2 cellular contexts compared by ENCODE assay signal in the genomic region with DNA sequence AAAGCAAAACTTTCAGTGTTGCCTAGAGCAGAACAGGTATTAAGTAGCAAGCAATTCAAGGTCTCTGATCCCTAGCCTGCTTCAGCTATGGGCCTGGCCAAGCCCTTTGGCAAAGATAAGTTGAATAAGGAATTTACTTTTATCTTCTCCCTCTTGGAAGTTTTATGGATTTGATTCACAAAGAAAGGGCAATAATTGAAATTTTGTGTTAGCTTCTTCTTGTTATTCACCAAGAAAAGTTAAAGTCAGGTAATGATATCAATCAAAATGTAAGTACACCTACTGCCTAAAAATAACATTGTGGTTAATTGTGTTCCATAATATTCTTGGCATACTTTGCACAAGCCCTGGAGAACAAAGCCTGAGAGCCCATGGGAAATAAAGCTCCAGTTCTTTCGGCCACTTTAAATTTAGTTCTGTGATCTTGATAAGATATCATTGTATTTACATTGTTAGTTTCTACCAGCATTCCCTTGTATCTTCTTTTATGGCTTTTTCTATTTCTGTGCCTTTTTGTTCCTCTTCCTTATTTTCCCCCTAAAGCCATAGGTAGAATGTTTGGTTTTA.
TF ChIP-seq lines count a peak whose summit lies in the region.

No MANE protein-coding gene starts in this region.

TF ChIP-seq in HCT116, 20 proteins besides CTCF, POLR2A, EP300 and RAD21 (continued from another document):
- TF ChIP-seq, protein P1, sequence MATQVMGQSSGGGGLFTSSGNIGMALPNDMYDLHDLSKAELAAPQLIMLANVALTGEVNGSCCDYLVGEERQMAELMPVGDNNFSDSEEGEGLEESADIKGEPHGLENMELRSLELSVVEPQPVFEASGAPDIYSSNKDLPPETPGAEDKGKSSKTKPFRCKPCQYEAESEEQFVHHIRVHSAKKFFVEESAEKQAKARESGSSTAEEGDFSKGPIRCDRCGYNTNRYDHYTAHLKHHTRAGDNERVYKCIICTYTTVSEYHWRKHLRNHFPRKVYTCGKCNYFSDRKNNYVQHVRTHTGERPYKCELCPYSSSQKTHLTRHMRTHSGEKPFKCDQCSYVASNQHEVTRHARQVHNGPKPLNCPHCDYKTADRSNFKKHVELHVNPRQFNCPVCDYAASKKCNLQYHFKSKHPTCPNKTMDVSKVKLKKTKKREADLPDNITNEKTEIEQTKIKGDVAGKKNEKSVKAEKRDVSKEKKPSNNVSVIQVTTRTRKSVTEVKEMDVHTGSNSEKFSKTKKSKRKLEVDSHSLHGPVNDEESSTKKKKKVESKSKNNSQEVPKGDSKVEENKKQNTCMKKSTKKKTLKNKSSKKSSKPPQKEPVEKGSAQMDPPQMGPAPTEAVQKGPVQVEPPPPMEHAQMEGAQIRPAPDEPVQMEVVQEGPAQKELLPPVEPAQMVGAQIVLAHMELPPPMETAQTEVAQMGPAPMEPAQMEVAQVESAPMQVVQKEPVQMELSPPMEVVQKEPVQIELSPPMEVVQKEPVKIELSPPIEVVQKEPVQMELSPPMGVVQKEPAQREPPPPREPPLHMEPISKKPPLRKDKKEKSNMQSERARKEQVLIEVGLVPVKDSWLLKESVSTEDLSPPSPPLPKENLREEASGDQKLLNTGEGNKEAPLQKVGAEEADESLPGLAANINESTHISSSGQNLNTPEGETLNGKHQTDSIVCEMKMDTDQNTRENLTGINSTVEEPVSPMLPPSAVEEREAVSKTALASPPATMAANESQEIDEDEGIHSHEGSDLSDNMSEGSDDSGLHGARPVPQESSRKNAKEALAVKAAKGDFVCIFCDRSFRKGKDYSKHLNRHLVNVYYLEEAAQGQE (IDR thresholded peaks at IDR 0.05; ENCODE audit: low read depth): no peak
- 0 out of 2 replicates have a peak, but pooled peaks have one; percentile 16 for TF ChIP-seq SRF (IDR thresholded peaks at IDR 0.05; ENCODE audit: low read depth)
- TF ChIP-seq EZH2phosphoT487 (IDR thresholded peaks at IDR 0.05; ENCODE audit: borderline replicate concordance): no peak
- TF ChIP-seq EGR1 (IDR thresholded peaks at IDR 0.05; ENCODE audit: low read depth): no peak; the same call in 1 of the 2 replicates
- peak; percentile 87 for TF ChIP-seq TCF7L2 (IDR thresholded peaks at IDR 0.05; ENCODE audit: borderline replicate concordance, extremely low read depth, insufficient read depth, insufficient read length)

TF ChIP-seq in WTC11, 78 proteins besides CTCF, POLR2A, EP300 and RAD21 (continued from another document):
- TF ChIP-seq, protein P2, sequence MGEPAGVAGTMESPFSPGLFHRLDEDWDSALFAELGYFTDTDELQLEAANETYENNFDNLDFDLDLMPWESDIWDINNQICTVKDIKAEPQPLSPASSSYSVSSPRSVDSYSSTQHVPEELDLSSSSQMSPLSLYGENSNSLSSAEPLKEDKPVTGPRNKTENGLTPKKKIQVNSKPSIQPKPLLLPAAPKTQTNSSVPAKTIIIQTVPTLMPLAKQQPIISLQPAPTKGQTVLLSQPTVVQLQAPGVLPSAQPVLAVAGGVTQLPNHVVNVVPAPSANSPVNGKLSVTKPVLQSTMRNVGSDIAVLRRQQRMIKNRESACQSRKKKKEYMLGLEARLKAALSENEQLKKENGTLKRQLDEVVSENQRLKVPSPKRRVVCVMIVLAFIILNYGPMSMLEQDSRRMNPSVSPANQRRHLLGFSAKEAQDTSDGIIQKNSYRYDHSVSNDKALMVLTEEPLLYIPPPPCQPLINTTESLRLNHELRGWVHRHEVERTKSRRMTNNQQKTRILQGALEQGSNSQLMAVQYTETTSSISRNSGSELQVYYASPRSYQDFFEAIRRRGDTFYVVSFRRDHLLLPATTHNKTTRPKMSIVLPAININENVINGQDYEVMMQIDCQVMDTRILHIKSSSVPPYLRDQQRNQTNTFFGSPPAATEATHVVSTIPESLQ (CRISPR knock-in tag; IDR thresholded peaks at IDR 0.05): no peak
- TF ChIP-seq, protein P3, sequence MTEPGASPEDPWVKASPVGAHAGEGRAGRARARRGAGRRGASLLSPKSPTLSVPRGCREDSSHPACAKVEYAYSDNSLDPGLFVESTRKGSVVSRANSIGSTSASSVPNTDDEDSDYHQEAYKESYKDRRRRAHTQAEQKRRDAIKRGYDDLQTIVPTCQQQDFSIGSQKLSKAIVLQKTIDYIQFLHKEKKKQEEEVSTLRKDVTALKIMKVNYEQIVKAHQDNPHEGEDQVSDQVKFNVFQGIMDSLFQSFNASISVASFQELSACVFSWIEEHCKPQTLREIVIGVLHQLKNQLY (CRISPR knock-in tag; IDR thresholded peaks at IDR 0.05): no peak
- TF ChIP-seq, protein P4, sequence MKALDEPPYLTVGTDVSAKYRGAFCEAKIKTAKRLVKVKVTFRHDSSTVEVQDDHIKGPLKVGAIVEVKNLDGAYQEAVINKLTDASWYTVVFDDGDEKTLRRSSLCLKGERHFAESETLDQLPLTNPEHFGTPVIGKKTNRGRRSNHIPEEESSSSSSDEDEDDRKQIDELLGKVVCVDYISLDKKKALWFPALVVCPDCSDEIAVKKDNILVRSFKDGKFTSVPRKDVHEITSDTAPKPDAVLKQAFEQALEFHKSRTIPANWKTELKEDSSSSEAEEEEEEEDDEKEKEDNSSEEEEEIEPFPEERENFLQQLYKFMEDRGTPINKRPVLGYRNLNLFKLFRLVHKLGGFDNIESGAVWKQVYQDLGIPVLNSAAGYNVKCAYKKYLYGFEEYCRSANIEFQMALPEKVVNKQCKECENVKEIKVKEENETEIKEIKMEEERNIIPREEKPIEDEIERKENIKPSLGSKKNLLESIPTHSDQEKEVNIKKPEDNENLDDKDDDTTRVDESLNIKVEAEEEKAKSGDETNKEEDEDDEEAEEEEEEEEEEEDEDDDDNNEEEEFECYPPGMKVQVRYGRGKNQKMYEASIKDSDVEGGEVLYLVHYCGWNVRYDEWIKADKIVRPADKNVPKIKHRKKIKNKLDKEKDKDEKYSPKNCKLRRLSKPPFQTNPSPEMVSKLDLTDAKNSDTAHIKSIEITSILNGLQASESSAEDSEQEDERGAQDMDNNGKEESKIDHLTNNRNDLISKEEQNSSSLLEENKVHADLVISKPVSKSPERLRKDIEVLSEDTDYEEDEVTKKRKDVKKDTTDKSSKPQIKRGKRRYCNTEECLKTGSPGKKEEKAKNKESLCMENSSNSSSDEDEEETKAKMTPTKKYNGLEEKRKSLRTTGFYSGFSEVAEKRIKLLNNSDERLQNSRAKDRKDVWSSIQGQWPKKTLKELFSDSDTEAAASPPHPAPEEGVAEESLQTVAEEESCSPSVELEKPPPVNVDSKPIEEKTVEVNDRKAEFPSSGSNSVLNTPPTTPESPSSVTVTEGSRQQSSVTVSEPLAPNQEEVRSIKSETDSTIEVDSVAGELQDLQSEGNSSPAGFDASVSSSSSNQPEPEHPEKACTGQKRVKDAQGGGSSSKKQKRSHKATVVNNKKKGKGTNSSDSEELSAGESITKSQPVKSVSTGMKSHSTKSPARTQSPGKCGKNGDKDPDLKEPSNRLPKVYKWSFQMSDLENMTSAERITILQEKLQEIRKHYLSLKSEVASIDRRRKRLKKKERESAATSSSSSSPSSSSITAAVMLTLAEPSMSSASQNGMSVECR (CRISPR knock-in tag; IDR thresholded peaks at IDR 0.05; ENCODE audit: borderline replicate concordance): no peak
- TF ChIP-seq TCF7 (CRISPR knock-in tag; IDR thresholded peaks at IDR 0.05; ENCODE audit: low read depth): no peak
- TF ChIP-seq ZNF121 (CRISPR knock-in tag; IDR thresholded peaks at IDR 0.05): no peak
- TF ChIP-seq, protein P5, sequence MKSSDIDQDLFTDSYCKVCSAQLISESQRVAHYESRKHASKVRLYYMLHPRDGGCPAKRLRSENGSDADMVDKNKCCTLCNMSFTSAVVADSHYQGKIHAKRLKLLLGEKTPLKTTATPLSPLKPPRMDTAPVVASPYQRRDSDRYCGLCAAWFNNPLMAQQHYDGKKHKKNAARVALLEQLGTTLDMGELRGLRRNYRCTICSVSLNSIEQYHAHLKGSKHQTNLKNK (CRISPR knock-in tag; IDR thresholded peaks at IDR 0.05): no peak
- no peak for TF ChIP-seq CREM (CRISPR knock-in tag; IDR thresholded peaks at IDR 0.05)
- no peak for TF ChIP-seq ZNF423 (CRISPR knock-in tag; IDR thresholded peaks at IDR 0.05)
